Comparison of ENCODE assay signal across 16 cellular contexts in the genomic region with DNA sequence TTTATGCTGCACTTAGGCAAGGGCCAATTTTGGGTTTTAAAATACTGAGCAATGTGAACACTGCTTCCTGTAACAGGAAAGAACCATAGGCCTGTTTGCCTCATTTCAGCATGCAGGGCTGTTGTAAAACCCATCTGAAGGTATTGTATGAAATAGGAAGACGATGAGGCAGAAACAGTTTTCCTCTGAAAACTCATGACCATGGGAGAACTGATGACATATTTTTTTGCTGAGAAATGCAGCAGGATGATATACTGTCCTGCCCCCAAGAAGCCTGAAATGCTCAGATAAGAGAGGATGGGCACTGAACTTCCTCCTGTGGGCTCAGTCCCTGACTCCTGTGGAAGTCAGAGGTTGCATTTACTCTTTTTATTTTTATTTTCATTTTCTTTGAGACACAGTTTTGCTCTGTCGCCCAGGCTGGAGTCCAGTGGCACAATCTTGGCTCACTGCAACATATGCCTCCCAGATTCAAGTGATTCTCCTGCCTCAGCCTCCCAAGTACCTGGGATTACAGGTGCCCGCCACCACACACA. TPM values are rescaled to one million over a fixed set of nuclear protein-coding genes. Genes with fewer than 3 reads are reported as not detected.
DNase-seq lines count a peak whose midpoint lies in the region; ATAC-seq and TF ChIP-seq lines count a peak whose summit lies in the region.
"Had no signal": no experiment of that assay in that cellular context is flagged by ENCODE, and none has a peak within 500 bp of the region (broad histone marks: within the 10 kb centered on the region; RNA-seq: fewer than 3 reads in every experiment).

No MANE protein-coding gene starts in this region.

- H3K9me3 ChIP-seq in adrenal gland (replicated peaks in 1 of 3) (no peaks in the 10 kb centered on the region), lower lobe of right lung (no peaks in the 10 kb centered on the region), thyroid gland (no peaks in the 10 kb centered on the region)

- H3K27me3 ChIP-seq in adrenal gland (no peaks in the 10 kb centered on the region), lower lobe of right lung (ENCODE audit: low read depth) (no peaks in the 10 kb centered on the region), thyroid gland (no peaks in the 10 kb centered on the region)

- intact Hi-C loops in adrenal gland (cut with DNase I) (no loop called here), lower lobe of right lung (cut with DNase I) (no loop called here), thyroid gland (cut with DNase I) (no loop called here)

- no peak for TF ChIP-seq CTCF in adrenal gland (IDR thresholded peaks at IDR 0.05)
- TF ChIP-seq CTCF in lower lobe of right lung (IDR thresholded peaks at IDR 0.05), result no peak
- no peak for TF ChIP-seq CTCF in thyroid gland (IDR thresholded peaks at IDR 0.05)

- H3K36me3 ChIP-seq in adrenal gland (replicated peaks in 1 of 2) (peaks cover 0 to 42% of the 10 kb centered on the region in 2 donors), lower lobe of right lung (peaks cover 49% of the 10 kb centered on the region), thyroid gland (peaks cover 0 to 15% of the 10 kb centered on the region in 2 donors)

- WGBS in adrenal gland, 4 donors, result 72 to 82% (median 78%) methylated on average over 3 of the region's 3 CpGs
- 86 to 93% methylated on average over 3 of the region's 3 CpGs for WGBS in thyroid gland, 2 donors

- H3K27ac ChIP-seq in adrenal gland, result peak overlapping the region in 3 of 5 donors; percentile 21 to 72 (median 45)
- H3K27ac ChIP-seq in lower lobe of right lung, result peak overlapping the region; percentile 14
- H3K27ac ChIP-seq in thyroid gland, result no peak overlapping the region
- H3K27ac ChIP-seq: parathyroid adenoma had no signal

- H3K4me3 ChIP-seq in adrenal gland (no peak overlapping the region), lower lobe of right lung (no peak overlapping the region), thyroid gland (replicated peaks in 1 of 3) (no peak overlapping the region)

- TF ChIP-seq POLR2A in adrenal gland (IDR thresholded peaks at IDR 0.05), result no peak
- TF ChIP-seq POLR2A in thyroid gland (IDR thresholded peaks at IDR 0.05), result no peak

- peak; percentile 59 to 65 for ATAC-seq in lower lobe of right lung

- DNase-seq in CMK (ENCODE audit: low read depth), result peak; percentile 58
- peak; percentile 84 to 92 for DNase-seq in NOMO-1 (lab: John Stamatoyannopoulos, UW; ENCODE audit: unreplicated experiment in 2 of 2)
- peak in 2 of 7 donors; percentile 25 to 30 for DNase-seq in adrenal gland
- no peak for DNase-seq in lower lobe of right lung
- DNase-seq in A172 (ENCODE audit: low spot score), result no peak
- DNase-seq in thyroid gland, result no peak
- no peak for DNase-seq in AG08395 (ENCODE audit: low spot score)
- no peak for DNase-seq in activated T-cell treated with anti-CD3 and anti-CD28 coated beads, Interleukin-2, amount 50 U/mL, for 1 hour
- DNase-seq: activated CD4-positive, alpha-beta T cell treated with anti-CD3 and anti-CD28 coated beads, Interleukin-2, amount 50 U/mL, for 1 hour; activated T-cell treated with anti-CD3 and anti-CD28 coated beads for 4 hours; effector CD8-positive, alpha-beta T cell; NCI-H1092 treated with DMSO at 0.1 percent for 48 hours; stimulated activated naive CD4-positive, alpha-beta T cell treated with Interleukin-2 at 50 U/mL for 16 hours had no signal

- peaks cover 0 to 8% of the 10 kb centered on the region in 2 donors for H3K4me1 ChIP-seq in adrenal gland (replicated peaks in 1 of 2)
- no peaks in the 10 kb centered on the region for H3K4me1 ChIP-seq in lower lobe of right lung
- H3K4me1 ChIP-seq in thyroid gland, result no peaks in the 10 kb centered on the region

RNA-seq across cellular contexts. Expression of gene PYGL, which starts 17.4 kb away (rescaled TPM):
- 10 to 100 TPM; 12.9 to 77.0 (median 56.8) TPM for total RNA-seq in adrenal gland
- polyA plus RNA-seq in adrenal gland, result 10 to 100 TPM; 24.6 to 33.1 (median 26.9) TPM
- total RNA-seq in lower lobe of right lung, result 65.6 TPM
- total RNA-seq in A172 (2014; rRNA removed; shearing (Covaris generic)), result 52.9 and 61.2 TPM in 2 replicates
- 10 to 100 TPM; 17.8 to 24.8 (median 22.4) TPM for total RNA-seq in thyroid gland

RNA-seq across cellular contexts. Expression of gene ABHD12B, which starts 55.1 kb away (rescaled TPM):
- under 1 TPM in 3 of 8 donors, not detected in 5; 0.34 to 0.46 (median 0.39) TPM for total RNA-seq in adrenal gland
- polyA plus RNA-seq in adrenal gland, result under 1 TPM in 2 of 3 donors, not detected in 1; 0.10 to 0.42 TPM
- not detected for total RNA-seq in lower lobe of right lung
- total RNA-seq in A172 (2014; rRNA removed; shearing (Covaris generic)), result not detected in 2 replicates
- under 1 TPM in 1 of 4 donors, not detected in 3; 0.11 TPM for total RNA-seq in thyroid gland
- total RNA-seq: bronchial epithelial cell, HT1080 had no signal

Comparison
In these comparisons a context has a peak if more than half of its experiments do, and no peak if none do; other contexts are left out.
1. DNase-seq: peak in CMK (single experiment) and NOMO-1 (2 of 2); none in lower lobe of right lung (single experiment), A172 (single experiment), thyroid gland (0 of 2), AG08395 (single experiment) and activated T-cell treated with anti-CD3 and anti-CD28 coated beads, Interleukin-2, amount 50 U/mL, for 1 hour (single experiment).
2. H3K27ac ChIP-seq: peak in adrenal gland (3 of 5) and lower lobe of right lung (single experiment); none in thyroid gland (0 of 3).